In the genomic region with DNA sequence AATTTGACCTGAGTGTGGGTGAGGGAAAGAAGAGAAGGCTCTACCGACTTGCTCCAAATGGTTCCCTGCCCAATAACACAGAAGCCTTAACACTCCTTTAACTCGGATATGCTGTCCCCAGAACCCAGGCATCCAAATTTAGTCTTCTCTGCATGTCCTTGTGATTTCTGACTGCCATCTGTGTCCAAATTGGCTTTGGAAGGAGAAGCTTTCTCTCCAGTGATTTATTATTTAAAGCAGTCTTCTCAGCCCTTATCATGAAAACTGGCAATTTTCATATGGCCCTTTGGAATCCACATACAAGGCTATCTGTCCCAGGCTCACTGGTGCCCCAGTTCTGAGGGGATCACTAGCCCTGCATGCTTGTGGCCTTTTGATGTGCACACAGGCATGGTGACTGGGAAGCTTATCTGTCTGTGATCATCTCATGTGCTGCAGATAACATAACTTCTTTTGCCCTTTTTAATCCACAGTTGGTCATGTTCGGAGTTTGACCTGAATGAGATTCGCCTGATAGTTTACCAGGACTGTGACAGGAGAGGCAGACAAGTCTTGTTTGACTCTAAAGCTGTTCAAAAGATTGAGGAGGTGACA, we compare ENCODE assay signal across 11 cellular contexts. TPM values are rescaled to one million over a fixed set of nuclear protein-coding genes. Genes with fewer than 3 reads are reported as not detected.
A peak's percentile ranks its signal among the peaks of the same experiment; 100 is the strongest.
DNase-seq lines count a peak whose midpoint lies in the region; ATAC-seq, FAIRE-seq and TF ChIP-seq lines count a peak whose summit lies in the region.
"Had no signal": no experiment of that assay in that cellular context is flagged by ENCODE, and none has a peak within 500 bp of the region (broad histone marks: within the 10 kb centered on the region; RNA-seq: fewer than 3 reads in every experiment).

No MANE protein-coding gene starts in this region.

- no peak overlapping the region for H3K4me3 ChIP-seq in astrocyte (ENCODE audit: insufficient read depth, low read depth, low read length)
- H3K4me3 ChIP-seq in mesendoderm (ENCODE audit: low read length): no peak overlapping the region
- H3K4me3 ChIP-seq in WERI-Rb-1 (ENCODE audit: low read depth, low read length): no peak overlapping the region
- H3K4me3 ChIP-seq: sigmoid colon had no signal

- no peak overlapping the region for H3K4ac ChIP-seq in mesendoderm (ENCODE audit: low read depth, low read length)

- H3K4me1 Mint-ChIP-seq in astrocyte (ENCODE audit: low read depth, unreplicated experiment) (peaks cover 45% of the 10 kb centered on the region), immature natural killer cell (peaks cover 30 to 37% of the 10 kb centered on the region in 2 donors)

- no peak for TF ChIP-seq POLR2A in GM18505 (IDR thresholded peaks at IDR 0.05; ENCODE audit: borderline replicate concordance, extremely low read depth, insufficient read depth, insufficient read length)

- H3K18ac ChIP-seq in mesendoderm (ENCODE audit: low read length): no peak overlapping the region

- intact Hi-C loops in Right ventricle myocardium superior (cut with DNase I): no loop called here
- intact Hi-C loops in cardiac septum (cut with DNase I): loop anchor here (2.0 kb wide), 1 partner anchor 15 kb away; no protein-coding TSS in a partner anchor

- H2BK15ac ChIP-seq in mesendoderm (replicated peaks; ENCODE audit: low read depth): no peak overlapping the region

- H2AFZ ChIP-seq in astrocyte (ENCODE audit: low read depth, low read length): no peak overlapping the region

- H3K79me1 ChIP-seq in mesendoderm (ENCODE audit: low read length): no peaks in the 10 kb centered on the region

- peak overlapping the region; percentile 15 for H2BK5ac ChIP-seq in mesendoderm (ENCODE audit: low read length)

- H3K36me3 ChIP-seq in astrocyte (ENCODE audit: insufficient read depth, low read length) (peaks cover under 1% of the 10 kb centered on the region), mesendoderm (ENCODE audit: control insufficient read depth, insufficient read depth, low read length) (no peaks in the 10 kb centered on the region), WERI-Rb-1 (peaks cover 21% of the 10 kb centered on the region)

- H3K56ac ChIP-seq in mesendoderm (ENCODE audit: low read length): peak overlapping the region; percentile 35

- no peak overlapping the region for H3K23ac ChIP-seq in mesendoderm (ENCODE audit: low read length)

- no peaks in the 10 kb centered on the region for H3K9me3 ChIP-seq in astrocyte (ENCODE audit: insufficient read depth, low read depth, low read length)
- no peaks in the 10 kb centered on the region for H3K9me3 ChIP-seq in WERI-Rb-1 (ENCODE audit: severe bottlenecking)
- H3K9me3 ChIP-seq: sigmoid colon had no signal

- FAIRE-seq in astrocyte (lab: Jason Lieb, UNC): no peak

- H3K36me3 Mint-ChIP-seq in astrocyte (ENCODE audit: low read depth, unreplicated experiment): peaks cover 4% of the 10 kb centered on the region
- peaks cover 6 to 17% (median 13%) of the 10 kb centered on the region in 3 donors for H3K36me3 Mint-ChIP-seq in immature natural killer cell

- H3K4me2 ChIP-seq in astrocyte (ENCODE audit: low read length): no peak overlapping the region
- H3K4me2 ChIP-seq in mesendoderm (ENCODE audit: low read length): no peak overlapping the region

- H3K27ac ChIP-seq in astrocyte (ENCODE audit: low read depth, low read length) (peak overlapping the region; percentile 57), mesendoderm (ENCODE audit: low read depth, low read length) (no peak overlapping the region), WERI-Rb-1 (no peak overlapping the region)

- peak overlapping the region; percentile 16 for H2AK5ac ChIP-seq in mesendoderm (ENCODE audit: low read length)

- H2BK120ac ChIP-seq in mesendoderm (ENCODE audit: low read depth, low read length): no peak overlapping the region

- no peak for DNase-seq in Right ventricle myocardium superior
- no peak for DNase-seq in cardiac septum (ENCODE audit: low spot score)
- no peak for DNase-seq in astrocyte (ENCODE audit: low read depth)
- peak; percentile 71 for DNase-seq in mesendoderm
- no peak for DNase-seq in WERI-Rb-1
- no peak for DNase-seq in immature natural killer cell
- no peak for DNase-seq in HuH-7.5 (ENCODE audit: low spot score)
- DNase-seq: activated naive CD8-positive, alpha-beta T cell treated with anti-CD3 and anti-CD28 coated beads, Interleukin-2, amount 10 ng/mL, durations not matched to agents 7 days and 5 days; left cardiac atrium; sigmoid colon had no signal

- ATAC-seq in Right ventricle myocardium superior (ENCODE audit: poor library complexity): peak; percentile 10
- ATAC-seq in GM18505 (IDR thresholded peaks at IDR 0.05; ENCODE audit: unreplicated experiment): no peak

- no peak overlapping the region for H3K4me3 Mint-ChIP-seq in astrocyte (ENCODE audit: unreplicated experiment)
- H3K4me3 Mint-ChIP-seq in immature natural killer cell: no peak overlapping the region
- H3K4me3 Mint-ChIP-seq: activated naive CD8-positive, alpha-beta T cell treated with anti-CD3 and anti-CD28 coated beads, Interleukin-2, amount 10 ng/mL, durations not matched to agents 7 days and 5 days had no signal

- H3K9ac ChIP-seq in astrocyte (ENCODE audit: low read length) (peak overlapping the region; percentile 48), mesendoderm (ENCODE audit: low read length) (no peak overlapping the region)

- no peaks in the 10 kb centered on the region for H3K27me3 Mint-ChIP-seq in astrocyte (ENCODE audit: low read depth, unreplicated experiment)
- H3K27me3 Mint-ChIP-seq in immature natural killer cell (ENCODE audit: low read depth in 3 of 3): peaks cover under 1 to 2% (median 1%) of the 10 kb centered on the region in 3 donors
- H3K27me3 Mint-ChIP-seq: activated naive CD8-positive, alpha-beta T cell treated with anti-CD3 and anti-CD28 coated beads, Interleukin-2, amount 10 ng/mL, durations not matched to agents 7 days and 5 days had no signal

- H3K79me2 ChIP-seq in astrocyte (ENCODE audit: insufficient read depth, low read length) (peaks cover 26% of the 10 kb centered on the region), mesendoderm (ENCODE audit: control insufficient read depth, insufficient read depth, low read length) (no peaks in the 10 kb centered on the region)

- H3K4me1 ChIP-seq in astrocyte (ENCODE audit: insufficient read depth, low read length) (peaks cover 18% of the 10 kb centered on the region), mesendoderm (ENCODE audit: control insufficient read depth, low read depth, low read length) (peaks cover 23% of the 10 kb centered on the region)

- no peak overlapping the region for H4K8ac ChIP-seq in mesendoderm (ENCODE audit: low read depth, low read length)

- no CpG with 5 or more reads among the region's 4 CpGs for WGBS in mesendoderm (ENCODE audit: extremely low coverage, insufficient coverage, low lambda C conversion rate)

- H3K9me3 Mint-ChIP-seq in astrocyte (ENCODE audit: unreplicated experiment): no peaks in the 10 kb centered on the region
- H3K9me3 Mint-ChIP-seq in immature natural killer cell: no peaks in the 10 kb centered on the region
- H3K9me3 Mint-ChIP-seq: activated naive CD8-positive, alpha-beta T cell treated with anti-CD3 and anti-CD28 coated beads, Interleukin-2, amount 10 ng/mL, durations not matched to agents 7 days and 5 days had no signal

- H3K27me3 ChIP-seq in astrocyte (ENCODE audit: insufficient read depth, low read length) (no peaks in the 10 kb centered on the region), mesendoderm (ENCODE audit: insufficient read depth, low read length, poor library complexity) (no peaks in the 10 kb centered on the region), WERI-Rb-1 (ENCODE audit: insufficient read depth, low read depth, severe bottlenecking) (no peaks in the 10 kb centered on the region)
- H3K27me3 ChIP-seq: sigmoid colon had no signal

- TF ChIP-seq CTCF in astrocyte (IDR thresholded peaks at IDR 0.05; ENCODE audit: insufficient read depth, low read depth, low read length) (no peak), WERI-Rb-1 (IDR thresholded peaks at IDR 0.05; ENCODE audit: low read depth, low read length) (no peak)

- no peaks in the 10 kb centered on the region for H4K20me1 ChIP-seq in astrocyte (ENCODE audit: insufficient read depth, low read length)

- H3K27ac Mint-ChIP-seq in astrocyte (ENCODE audit: unreplicated experiment): no peak overlapping the region
- no peak overlapping the region for H3K27ac Mint-ChIP-seq in immature natural killer cell
- H3K27ac Mint-ChIP-seq: activated naive CD8-positive, alpha-beta T cell treated with anti-CD3 and anti-CD28 coated beads, Interleukin-2, amount 10 ng/mL, durations not matched to agents 7 days and 5 days had no signal

- no peak overlapping the region for H4K5ac ChIP-seq in mesendoderm (ENCODE audit: low read length)

RNA-seq across cellular contexts. Expression of a gene that starts 56.7 kb away (rescaled TPM):
- total RNA-seq in Right ventricle myocardium superior (46.2 TPM), cardiac septum (38.5 TPM), astrocyte (18.4 and 18.5 TPM in 2 replicates)
- 5.1 TPM for polyA plus RNA-seq in mesendoderm (2013, experiment 1 of 2)
- 4.9 TPM for polyA plus RNA-seq in mesendoderm (2013, experiment 2 of 2)
- 1 to 10 TPM; 2.2 to 4.6 (median 3.6) TPM for polyA plus RNA-seq in immature natural killer cell
